In the genomic region with DNA sequence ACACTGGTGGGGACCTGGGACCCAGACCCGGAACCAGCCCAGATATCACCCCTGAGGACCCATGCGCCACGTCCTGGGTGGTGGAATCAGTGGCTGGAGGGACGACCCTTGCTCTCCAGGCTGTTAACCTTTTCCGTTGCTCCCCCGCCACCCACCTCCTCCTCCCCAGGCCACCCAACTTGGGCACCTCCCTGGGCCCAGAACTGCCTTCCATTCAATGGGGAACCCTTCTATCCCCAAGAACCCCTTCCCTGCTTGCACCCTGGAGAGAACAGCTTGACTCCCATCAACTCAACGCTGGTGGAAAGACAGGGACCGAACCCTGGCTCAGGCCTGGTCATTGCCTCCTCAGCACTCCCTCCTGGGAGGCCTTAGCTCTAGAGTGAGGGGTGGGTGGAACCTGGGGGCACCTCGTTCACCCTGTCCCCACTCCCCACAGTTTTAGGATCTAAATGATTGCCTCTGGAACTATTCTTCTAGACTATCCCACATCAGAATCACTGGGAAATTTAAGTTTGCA, we compare ENCODE assay signal across 8 cellular contexts. TPM values are rescaled to one million over a fixed set of nuclear protein-coding genes. Genes with fewer than 3 reads are reported as not detected.
DNase-seq lines count a peak whose midpoint lies in the region; TF ChIP-seq lines count a peak whose summit lies in the region.

No MANE protein-coding gene starts in this region.

- H4K20me1 ChIP-seq in fibroblast of lung (ENCODE audit: control insufficient read depth, extremely low read depth, insufficient read depth, low read length) = no peaks in the 10 kb centered on the region

- H3K9me3 ChIP-seq in fibroblast of lung (ENCODE audit: control insufficient read depth, insufficient read depth, low read depth, low read length) = no peaks in the 10 kb centered on the region

- no peaks in the 10 kb centered on the region for H3K27me3 ChIP-seq in fibroblast of lung (ENCODE audit: control insufficient read depth, insufficient read depth, low read length)

- CTCF ChIA-PET in RWPE1 (lab: Yijun Ruan, JAX) = interaction anchor here (0.6 to 2.8 kb wide), 18 partner anchors 9 to 152 kb away, joined by 3 to 48 read pairs (median 3); a partner anchor contains a TSS

- H2AFZ ChIP-seq in fibroblast of lung (ENCODE audit: low read length) = peak overlapping the region; percentile 80

- in situ Hi-C loops in ACHN (cut with HindIII; ENCODE audit: low pct_ligation_motif_present, low pct_unique_long_range_greater_than_20kb, low sequenced_read_pairs) = no loop called here

- no peaks in the 10 kb centered on the region for H3K36me3 ChIP-seq in fibroblast of lung (ENCODE audit: control insufficient read depth, insufficient read depth, low read length)

- POLR2A ChIA-PET in RWPE1 (lab: Yijun Ruan, JAX; ENCODE audit: low non-redundant PET) = interaction anchor here (1.1 kb wide), 1 partner anchor 66 kb away, joined by 3 read pairs; no protein-coding TSS in a partner anchor

- no peak for DNase-seq in GM12865 (ENCODE audit: low read depth)
- DNase-seq in RWPE1 (ENCODE audit: low spot score) = no peak
- no peak for DNase-seq in fibroblast of lung (ENCODE audit: low read depth in 2 of 2)
- DNase-seq in retinal pigment epithelial cell (ENCODE audit: low read depth) = no peak
- no peak for DNase-seq in NCI-H345 (lab: John Stamatoyannopoulos, UW)
- no peak for DNase-seq in DMS53 treated with DMSO at 0.1 percent for 48 hours (lab: John Stamatoyannopoulos, UW; ENCODE audit: unreplicated experiment)
- no peak for DNase-seq in ACHN
- no peak for DNase-seq in NCI-H2029 (lab: John Stamatoyannopoulos, UW)

- peak overlapping the region; percentile 98 for H3K4me3 ChIP-seq in GM12865 (ENCODE audit: low read depth, low read length)
- H3K4me3 ChIP-seq in fibroblast of lung (replicated peaks in 1 of 4; ENCODE audit: control extremely low read depth in 1 of 4, insufficient read depth in 1 of 4, low read depth in 3 of 4, low read length in 4 of 4) = peak overlapping the region in 3 of 4 experiments; percentile 28 to 80 (median 41)
- peak overlapping the region; percentile 47 for H3K4me3 ChIP-seq in retinal pigment epithelial cell (ENCODE audit: low read length)

- no peaks in the 10 kb centered on the region for H3K4me1 ChIP-seq in fibroblast of lung (ENCODE audit: control insufficient read depth, extremely low read depth, insufficient read depth, low read length)

- no peak overlapping the region for H3K9ac ChIP-seq in fibroblast of lung (ENCODE audit: insufficient read depth, low read length)

- H3K4me2 ChIP-seq in fibroblast of lung (ENCODE audit: extremely low read depth, insufficient read depth, low read length) = peak overlapping the region; percentile 77

- no peak for TF ChIP-seq CTCF in GM12865 (IDR thresholded peaks at IDR 0.05; ENCODE audit: insufficient read depth, low read depth, low read length, missing control alignments)
- TF ChIP-seq CTCF in RWPE1 (conservative IDR thresholded peaks at IDR 0.05; ENCODE audit: low read depth) = no peak
- no peak for TF ChIP-seq CTCF in fibroblast of lung (conservative IDR thresholded peaks at IDR 0.05 in 1 of 2, IDR thresholded peaks at IDR 0.05 in 1 of 2; ENCODE audit: low read depth in 1 of 2, low read length in 2 of 2)
- TF ChIP-seq CTCF in retinal pigment epithelial cell (conservative IDR thresholded peaks at IDR 0.05; ENCODE audit: low read depth, low read length) = no peak

- H3K79me2 ChIP-seq in fibroblast of lung (ENCODE audit: control insufficient read depth, insufficient read depth, low read length) = no peaks in the 10 kb centered on the region

- H3K27ac ChIP-seq in RWPE1 = peak overlapping the region; percentile 68
- H3K27ac ChIP-seq in fibroblast of lung (ENCODE audit: insufficient read depth, low read length) = peak overlapping the region; percentile 21

RNA-seq across cellular contexts. Expression of a gene that starts 5.7 kb away (rescaled TPM):
- total RNA-seq in fibroblast of lung = 4.4 and 5.1 TPM in 2 replicates
- polyA plus RNA-seq in fibroblast of lung = 1.4 and 4.1 TPM in 2 replicates
- 1.9 and 5.0 TPM in 2 replicates for polyA plus RNA-seq in fibroblast of lung (2012)
- polyA minus RNA-seq in fibroblast of lung (ENCODE audit: low replicate concordance) = 8.2 and 10.2 TPM in 2 replicates

RNA-seq across cellular contexts. Expression of a gene that starts 13.4 kb away (rescaled TPM):
- total RNA-seq in fibroblast of lung = not detected in 2 replicates
- 0.02 and 0.03 TPM in 2 replicates for polyA plus RNA-seq in fibroblast of lung
- 0.19 and 0.25 TPM in 2 replicates for polyA plus RNA-seq in fibroblast of lung (2012)
- not detected in 2 replicates for polyA minus RNA-seq in fibroblast of lung (ENCODE audit: low replicate concordance)

RNA-seq across cellular contexts. Expression of a gene that starts 23.0 kb away (rescaled TPM):
- not detected in 2 replicates for total RNA-seq in fibroblast of lung
- polyA plus RNA-seq in fibroblast of lung = 0.05 TPM in 1 of 2 replicates, not detected in the other
- polyA plus RNA-seq in fibroblast of lung (2012) = 0.06 and 0.12 TPM in 2 replicates
- not detected in 2 replicates for polyA minus RNA-seq in fibroblast of lung (ENCODE audit: low replicate concordance)

RNA-seq across cellular contexts. Expression of a gene that starts 35.9 kb away (rescaled TPM):
- total RNA-seq in fibroblast of lung = 25.4 and 26.6 TPM in 2 replicates
- polyA plus RNA-seq in fibroblast of lung = 17.6 and 19.7 TPM in 2 replicates
- polyA plus RNA-seq in fibroblast of lung (2012) = 23.8 and 28.3 TPM in 2 replicates
- 35.4 and 45.0 TPM in 2 replicates for polyA minus RNA-seq in fibroblast of lung (ENCODE audit: low replicate concordance)

RNA-seq across cellular contexts. Expression of a gene that starts 36.0 kb away (rescaled TPM):
- 36.0 and 75.5 TPM in 2 replicates for total RNA-seq in fibroblast of lung
- polyA plus RNA-seq in fibroblast of lung = 44.9 and 58.0 TPM in 2 replicates
- polyA plus RNA-seq in fibroblast of lung (2012) = 219 and 305 TPM in 2 replicates
- 66.1 and 106 TPM in 2 replicates for polyA minus RNA-seq in fibroblast of lung (ENCODE audit: low replicate concordance)

Comparison
In these comparisons a context has a peak if more than half of its experiments do, and no peak if none do; other contexts are left out.
1. H3K4me3 ChIP-seq: peak in every context shown above with its lines; median percentile 98 in GM12865; 47 in retinal pigment epithelial cell; 41 in fibroblast of lung.